In the genomic region with DNA sequence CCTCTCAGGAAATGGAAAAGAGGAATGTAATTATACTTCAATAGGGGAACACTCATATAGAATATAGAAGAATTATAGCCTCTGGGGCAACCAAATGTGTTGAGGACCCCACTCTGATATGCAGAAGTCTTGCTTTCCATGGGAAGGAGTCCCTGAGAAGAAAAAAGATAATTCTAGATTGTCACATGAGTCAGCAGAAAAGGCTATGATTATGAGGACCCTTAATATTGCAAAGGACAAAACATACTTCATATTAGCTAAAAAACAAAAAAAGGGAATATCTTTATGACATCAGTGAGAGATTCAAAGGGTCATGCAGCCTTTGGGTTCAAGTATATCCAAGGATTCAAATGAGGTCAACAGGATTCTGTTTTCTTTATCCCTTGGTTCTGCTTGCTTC, we compare ENCODE assay signal across 23 cellular contexts.
DNase-seq lines count a peak whose midpoint lies in the region; ATAC-seq, FAIRE-seq and TF ChIP-seq lines count a peak whose summit lies in the region.
"Had no signal": no experiment of that assay in that cellular context is flagged by ENCODE, and none has a peak within 500 bp of the region (broad histone marks: within the 10 kb centered on the region; RNA-seq: fewer than 3 reads in every experiment).

No MANE protein-coding gene starts in this region.

- in situ Hi-C loops in IMR-90 (cut with MboI; ENCODE audit: low sequenced_read_pairs) (no loop called here), K562 (cut with MboI) (no loop called here)

- no peak overlapping the region for H3K18ac ChIP-seq in IMR-90 (ENCODE audit: low read depth, low read length)

- no peak overlapping the region for H4K91ac ChIP-seq in IMR-90 (ENCODE audit: insufficient read depth, low read depth, low read length)

- H2BK15ac ChIP-seq in IMR-90 (ENCODE audit: low read depth, low read length), result no peak overlapping the region

- POLR2A ChIA-PET in IMR-90 (lab: Charles Lee; ENCODE audit: unreplicated experiment), result no interaction called here
- POLR2A ChIA-PET in K562 (lab: Yijun Ruan, JAX), result no interaction called here

- H3K79me2 ChIP-seq in K562 (ENCODE audit: control insufficient read depth, insufficient read depth, low read length), result no peaks in the 10 kb centered on the region

- peaks cover 5% of the 10 kb centered on the region for H3K4me1 ChIP-seq in IMR-90 (ENCODE audit: control insufficient read depth, insufficient read depth, low read length)
- H3K4me1 ChIP-seq in K562 (replicated peaks in 1 of 2; ENCODE audit: control insufficient read depth in 2 of 2, insufficient read depth in 2 of 2, low read length in 2 of 2), result peaks cover 3 to 33% of the 10 kb centered on the region in 2 experiments; a peak in 3 of 5 replicates
- H3K4me1 ChIP-seq in breast epithelium, result peaks cover 0 to 6% of the 10 kb centered on the region in 2 donors
- H3K4me1 ChIP-seq: Caco-2 had no signal

- H3K9ac ChIP-seq in IMR-90 (ENCODE audit: low read depth, low read length) (no peak overlapping the region), K562 (ENCODE audit: insufficient read depth in 1 of 2, low read depth in 2 of 2, low read length in 2 of 2) (no peak overlapping the region)

- TF ChIP-seq EP300 in K562 (IDR thresholded peaks at IDR 0.05; ENCODE audit: low read length), result no peak

- no TSS peak for BruUV-seq in IMR-90 (replicated peaks; lab: Mats Ljungman, UMichigan)
- BruUV-seq in K562 (replicated peaks; lab: Mats Ljungman, UMichigan), result no TSS peak

- TF ChIP-seq CTCF in natural killer cell (IDR thresholded peaks at IDR 0.05), result no peak
- TF ChIP-seq CTCF in IMR-90 (conservative IDR thresholded peaks at IDR 0.05; ENCODE audit: low read depth, low read length), result no peak
- TF ChIP-seq CTCF in K562 (IDR thresholded peaks at IDR 0.05 in 2 of 3, conservative IDR thresholded peaks at IDR 0.05 in 1 of 3; ENCODE audit: insufficient read depth in 2 of 3, low read depth in 1 of 3, low read length in 3 of 3), result no peak
- TF ChIP-seq CTCF in nephron progenitor cell (IDR thresholded peaks at IDR 0.05), result no peak
- no peak for TF ChIP-seq CTCF in breast epithelium (IDR thresholded peaks at IDR 0.05)
- TF ChIP-seq CTCF in WERI-Rb-1 (IDR thresholded peaks at IDR 0.05; ENCODE audit: low read depth, low read length), result no peak

- H3K27ac ChIP-seq in IMR-90 (ENCODE audit: insufficient read depth, low read length) (no peak overlapping the region), K562 (ENCODE audit: extremely low read depth, low read depth, low read length) (no peak overlapping the region), breast epithelium (no peak overlapping the region), WERI-Rb-1 (no peak overlapping the region)
- H3K27ac ChIP-seq: HL-60 had no signal

- intact Hi-C loops in natural killer cell (cut with micrococcal nuclease) (no loop called here), IMR-90 (cut with micrococcal nuclease) (loop anchor here (5.0 kb wide), 1 partner anchor 42 kb away; no protein-coding TSS in a partner anchor), K562 (cut with micrococcal nuclease) (no loop called here), breast epithelium (cut with DNase I; ENCODE audit: low total_unique reads) (no loop called here)
- intact Hi-C loops in activated CD4-positive, alpha-beta T cell treated with anti-CD3 and anti-CD28 coated beads, Interleukin-2, amount 10 ng/mL, durations not matched to agents 24 days and 14 days (cut with micrococcal nuclease), result no loop called here

- H4K20me1 ChIP-seq in IMR-90 (ENCODE audit: insufficient read depth, low read length), result no peaks in the 10 kb centered on the region
- H4K20me1 ChIP-seq in K562 (replicated peaks; ENCODE audit: control insufficient read depth, insufficient read depth, low read length), result no peaks in the 10 kb centered on the region

- H3K9me3 ChIP-seq in IMR-90 (ENCODE audit: control insufficient read depth, insufficient read depth, low read length), result no peaks in the 10 kb centered on the region
- no peaks in the 10 kb centered on the region for H3K9me3 ChIP-seq in K562 (replicated peaks; ENCODE audit: control insufficient read depth, insufficient read depth, low read depth, low read length)
- H3K9me3 ChIP-seq in breast epithelium, result no peaks in the 10 kb centered on the region
- H3K9me3 ChIP-seq in WERI-Rb-1 (ENCODE audit: severe bottlenecking), result no peaks in the 10 kb centered on the region
- H3K9me3 ChIP-seq: BE2C, Caco-2 had no signal

- peaks cover 6% of the 10 kb centered on the region for H3K9me3 Mint-ChIP-seq in natural killer cell treated with Interleukin-12 subunit alpha and Interleukin-12 subunit beta and Interleukin-15 and Interleukin-18, amount 100 ng/mL, for 72 hours
- H3K9me3 Mint-ChIP-seq in natural killer cell (no peaks in the 10 kb centered on the region), nephron progenitor cell (peaks cover 11% of the 10 kb centered on the region)
- H3K9me3 Mint-ChIP-seq in activated CD4-positive, alpha-beta T cell treated with anti-CD3 and anti-CD28 coated beads, Interleukin-2, amount 10 ng/mL, durations not matched to agents 24 days and 14 days, result peaks cover 8% of the 10 kb centered on the region
- H3K9me3 Mint-ChIP-seq: CD4-positive, CD25-positive, alpha-beta regulatory T cell; H9 had no signal

- H4K5ac ChIP-seq in IMR-90 (ENCODE audit: low read depth, low read length), result no peak overlapping the region

- no peaks in the 10 kb centered on the region for H3K79me1 ChIP-seq in IMR-90 (ENCODE audit: low read depth in 1 of 2, low read length in 2 of 2)

- H3K4me3 ChIP-seq in IMR-90 (ENCODE audit: insufficient read depth, low read depth, low read length) (no peak overlapping the region), K562 (no peak overlapping the region), breast epithelium (no peak overlapping the region), WERI-Rb-1 (ENCODE audit: low read depth, low read length) (no peak overlapping the region)

- H3K27me3 Mint-ChIP-seq in natural killer cell treated with Interleukin-12 subunit alpha and Interleukin-12 subunit beta and Interleukin-15 and Interleukin-18, amount 100 ng/mL, for 72 hours, result no peaks in the 10 kb centered on the region
- no peaks in the 10 kb centered on the region for H3K27me3 Mint-ChIP-seq in natural killer cell (ENCODE audit: low read depth in 2 of 2)
- peaks cover 16% of the 10 kb centered on the region for H3K27me3 Mint-ChIP-seq in activated CD4-positive, alpha-beta T cell treated with anti-CD3 and anti-CD28 coated beads, Interleukin-2, amount 10 ng/mL, durations not matched to agents 24 days and 14 days
- H3K27me3 Mint-ChIP-seq in nephron progenitor cell (ENCODE audit: low read depth, poor library complexity), result peaks cover 4% of the 10 kb centered on the region
- H3K27me3 Mint-ChIP-seq: IgD-negative memory B cell had no signal

- H3K36me3 ChIP-seq in IMR-90 (ENCODE audit: control insufficient read depth, insufficient read depth, low read length) (no peaks in the 10 kb centered on the region), K562 (ENCODE audit: control insufficient read depth, insufficient read depth, low read length) (no peaks in the 10 kb centered on the region; the same call in 2 of the 3 replicates), breast epithelium (no peaks in the 10 kb centered on the region), WERI-Rb-1 (no peaks in the 10 kb centered on the region)
- H3K36me3 ChIP-seq: BE2C had no signal

- H2AK5ac ChIP-seq in IMR-90 (ENCODE audit: low read depth, low read length), result no peak overlapping the region

- peak overlapping the region; percentile 39 to 94 for H3K27ac Mint-ChIP-seq in natural killer cell treated with Interleukin-12 subunit alpha and Interleukin-12 subunit beta and Interleukin-15 and Interleukin-18, amount 100 ng/mL, for 72 hours
- H3K27ac Mint-ChIP-seq in natural killer cell (no peak overlapping the region), nephron progenitor cell (no peak overlapping the region)
- no peak overlapping the region for H3K27ac Mint-ChIP-seq in activated CD4-positive, alpha-beta T cell treated with anti-CD3 and anti-CD28 coated beads, Interleukin-2, amount 10 ng/mL, durations not matched to agents 24 days and 14 days
- H3K27ac Mint-ChIP-seq: CD4-positive, CD25-positive, alpha-beta regulatory T cell; H9 had no signal

- no peak overlapping the region for H2AK9ac ChIP-seq in IMR-90 (replicated peaks; ENCODE audit: low read depth, low read length, poor library complexity)

- no peak overlapping the region for H3K4me3 Mint-ChIP-seq in natural killer cell treated with Interleukin-12 subunit alpha and Interleukin-12 subunit beta and Interleukin-15 and Interleukin-18, amount 100 ng/mL, for 72 hours
- H3K4me3 Mint-ChIP-seq in natural killer cell (no peak overlapping the region), nephron progenitor cell (no peak overlapping the region)
- H3K4me3 Mint-ChIP-seq in activated CD4-positive, alpha-beta T cell treated with anti-CD3 and anti-CD28 coated beads, Interleukin-2, amount 10 ng/mL, durations not matched to agents 24 days and 14 days, result no peak overlapping the region
- H3K4me3 Mint-ChIP-seq: CD4-positive, CD25-positive, alpha-beta regulatory T cell; H9; IgD-negative memory B cell had no signal

- H3K4me1 Mint-ChIP-seq in natural killer cell treated with Interleukin-12 subunit alpha and Interleukin-12 subunit beta and Interleukin-15 and Interleukin-18, amount 100 ng/mL, for 72 hours (ENCODE audit: low read depth in 2 of 2), result peaks cover 30 to 58% of the 10 kb centered on the region in 2 donors
- H3K4me1 Mint-ChIP-seq in natural killer cell, result peaks cover 30% of the 10 kb centered on the region in 2 donors
- peaks cover 2% of the 10 kb centered on the region for H3K4me1 Mint-ChIP-seq in activated CD4-positive, alpha-beta T cell treated with anti-CD3 and anti-CD28 coated beads, Interleukin-2, amount 10 ng/mL, durations not matched to agents 24 days and 14 days
- H3K4me1 Mint-ChIP-seq in nephron progenitor cell, result no peaks in the 10 kb centered on the region

- H3K9me1 ChIP-seq in IMR-90 (ENCODE audit: insufficient read depth, low read length), result peaks cover 8% of the 10 kb centered on the region
- H3K9me1 ChIP-seq in K562 (ENCODE audit: control insufficient read depth, insufficient read depth, low read length), result no peaks in the 10 kb centered on the region

- no peak for DNase-seq in natural killer cell treated with Interleukin-12 subunit alpha and Interleukin-12 subunit beta and Interleukin-15 and Interleukin-18, amount 100 ng/mL, for 72 hours (ENCODE audit: low spot score)
- DNase-seq in natural killer cell (no peak), IMR-90 (no peak), K562 (ENCODE audit: extremely low read depth in 1 of 4, low spot score in 3 of 4) (no peak), nephron progenitor cell (no peak), breast epithelium (ENCODE audit: low spot score in 2 of 2) (no peak), WERI-Rb-1 (no peak)
- no peak for DNase-seq in activated CD4-positive, alpha-beta T cell treated with anti-CD3 and anti-CD28 coated beads, Interleukin-2, amount 10 ng/mL, durations not matched to agents 24 days and 14 days
- DNase-seq: 8988T; ACHN; BE2C; C1 segment of cervical spinal cord; Caco-2; CD4-positive, CD25-positive, alpha-beta regulatory T cell; DMS153; DMS79 treated with DMSO at 0.1 percent for 48 hours; GF-D8; H9; KG1 had no signal

- H2BK20ac ChIP-seq in IMR-90 (ENCODE audit: low read depth, low read length), result no peak overlapping the region

- TF ChIP-seq RAD21 in IMR-90 (IDR thresholded peaks at IDR 0.05; ENCODE audit: low read length) (no peak), K562 (CRISPR knock-in tag; conservative IDR thresholded peaks at IDR 0.05 in 1 of 2, IDR thresholded peaks at IDR 0.05 in 1 of 2) (no peak)

- no peak overlapping the region for H3K4ac ChIP-seq in IMR-90 (ENCODE audit: low read depth, low read length)

- dilution Hi-C loops in IMR-90 (cut with HindIII; ENCODE audit: low sequenced_read_pairs, unreplicated experiment), result no loop called here

- H3K27me3 ChIP-seq in IMR-90 (ENCODE audit: control insufficient read depth, insufficient read depth, low read length) (no peaks in the 10 kb centered on the region; the same call in 1 of the 2 replicates), K562 (ENCODE audit: control insufficient read depth in 2 of 2, insufficient read depth in 2 of 2, low read length in 2 of 2) (no peaks in the 10 kb centered on the region; a peak in 1 of 5 replicates), breast epithelium (no peaks in the 10 kb centered on the region), WERI-Rb-1 (ENCODE audit: insufficient read depth, low read depth, severe bottlenecking) (no peaks in the 10 kb centered on the region)
- H3K27me3 ChIP-seq: BE2C had no signal

- ATAC-seq in natural killer cell treated with Interleukin-12 subunit alpha and Interleukin-12 subunit beta and Interleukin-15 and Interleukin-18, amount 100 ng/mL, for 72 hours, result no peak
- ATAC-seq in natural killer cell (no peak), IMR-90 (ENCODE audit: low read depth) (no peak), K562 (no peak)

- no peak overlapping the region for H3K23ac ChIP-seq in IMR-90 (ENCODE audit: low read depth, low read length)

- CTCF ChIA-PET in IMR-90 (lab: Yijun Ruan, JAX) (no interaction called here), K562 (lab: Yijun Ruan, JAX; ENCODE audit: low intra/inter-chr PET ratio) (no interaction called here)

- H4K8ac ChIP-seq in IMR-90 (ENCODE audit: low read depth in 2 of 2, low read length in 2 of 2), result no peak overlapping the region

- H2BK120ac ChIP-seq in IMR-90 (ENCODE audit: low read depth, low read length), result no peak overlapping the region

- H3K14ac ChIP-seq in IMR-90 (replicated peaks; ENCODE audit: low read depth, low read length), result no peak overlapping the region

- peak; percentile 40 for FAIRE-seq in K562 (lab: Jason Lieb, UNC)
- FAIRE-seq: D721Med, H1 had no signal

- no peak overlapping the region for H3K56ac ChIP-seq in IMR-90 (ENCODE audit: extremely low read depth, insufficient read depth, low read length)

- no peak overlapping the region for H3K4me2 ChIP-seq in IMR-90 (ENCODE audit: low read depth, low read length)
- no peak overlapping the region for H3K4me2 ChIP-seq in K562 (ENCODE audit: insufficient read depth, low read length)

- H2BK5ac ChIP-seq in IMR-90 (ENCODE audit: low read depth, low read length, poor library complexity, severe bottlenecking), result no peak overlapping the region

- no peaks in the 10 kb centered on the region for H3K36me3 Mint-ChIP-seq in natural killer cell treated with Interleukin-12 subunit alpha and Interleukin-12 subunit beta and Interleukin-15 and Interleukin-18, amount 100 ng/mL, for 72 hours
- H3K36me3 Mint-ChIP-seq in natural killer cell (no peaks in the 10 kb centered on the region), nephron progenitor cell (ENCODE audit: low read depth) (no peaks in the 10 kb centered on the region)
- H3K36me3 Mint-ChIP-seq in activated CD4-positive, alpha-beta T cell treated with anti-CD3 and anti-CD28 coated beads, Interleukin-2, amount 10 ng/mL, durations not matched to agents 24 days and 14 days (ENCODE audit: low read depth), result no peaks in the 10 kb centered on the region
- H3K36me3 Mint-ChIP-seq: CD4-positive, CD25-positive, alpha-beta regulatory T cell; IgD-negative memory B cell had no signal

- H2AFZ ChIP-seq in IMR-90 (replicated peaks; ENCODE audit: low read length, poor library complexity) (no peak overlapping the region), K562 (ENCODE audit: low read depth, low read length) (0 out of 2 replicates have a peak overlapping the region, but pooled peaks have one; percentile 7)

- TF ChIP-seq POLR2A in IMR-90 (IDR thresholded peaks at IDR 0.05; ENCODE audit: low read depth, low read length) (no peak), K562 (conservative IDR thresholded peaks at IDR 0.05) (no peak), breast epithelium (IDR thresholded peaks at IDR 0.05) (no peak)

Comparison
In these comparisons a context has a peak if more than half of its experiments do, and no peak if none do; other contexts are left out.
1. H3K27ac Mint-ChIP-seq: peak in natural killer cell treated with Interleukin-12 subunit alpha and Interleukin-12 subunit beta and Interleukin-15 and Interleukin-18, amount 100 ng/mL, for 72 hours (2 of 2); none in natural killer cell (0 of 2), activated CD4-positive, alpha-beta T cell treated with anti-CD3 and anti-CD28 coated beads, Interleukin-2, amount 10 ng/mL, durations not matched to agents 24 days and 14 days (single experiment) and nephron progenitor cell (single experiment).